ENCODE assay signal across 14 cellular contexts in genomic region chr1:21913258-21913657, GRCh38. TPM values are rescaled to one million over a fixed set of nuclear protein-coding genes. Genes with fewer than 3 reads are reported as not detected.
DNase-seq lines count a peak whose midpoint lies in the region; ATAC-seq, FAIRE-seq and TF ChIP-seq lines count a peak whose summit lies in the region.
"Had no signal": no experiment of that assay in that cellular context is flagged by ENCODE, and none has a peak within 500 bp of the region (broad histone marks: within the 10 kb centered on the region; RNA-seq: fewer than 3 reads in every experiment).

No MANE protein-coding gene starts in this region.

- intact Hi-C loops in heart right ventricle (cut with DNase I), result loop anchor here in 1 of 10 donors (5.0 kb wide), 1 partner anchor 44 kb away; no protein-coding TSS in a partner anchor
- intact Hi-C loops in left cardiac atrium (cut with DNase I), result no loop called here
- intact Hi-C loops in esophagus muscularis mucosa (cut with DNase I), result no loop called here
- intact Hi-C loops in vagina (cut with DNase I), result no loop called here
- intact Hi-C loops in naive thymus-derived CD4-positive, alpha-beta T cell (cut with micrococcal nuclease), result no loop called here

- no peak for TF ChIP-seq CTCF in heart right ventricle (IDR thresholded peaks at IDR 0.05)
- TF ChIP-seq CTCF in esophagus muscularis mucosa (IDR thresholded peaks at IDR 0.05), result no peak
- no peak for TF ChIP-seq CTCF in osteoblast (IDR thresholded peaks at IDR 0.05; ENCODE audit: extremely low read depth, low read depth, low read length)
- TF ChIP-seq CTCF in vagina (IDR thresholded peaks at IDR 0.05), result no peak

- H3K36me3 ChIP-seq in heart right ventricle (peaks cover 0 to 38% (median 7%) of the 10 kb centered on the region in 9 donors), esophagus muscularis mucosa (peaks cover 0 to 13% (median 7%) of the 10 kb centered on the region in 4 donors), osteoblast (ENCODE audit: insufficient read depth, low read length) (peaks cover 31% of the 10 kb centered on the region), vagina (no peaks in the 10 kb centered on the region)
- H3K36me3 ChIP-seq in naive thymus-derived CD4-positive, alpha-beta T cell (ENCODE audit: control insufficient read depth in 2 of 3, insufficient read depth in 3 of 3, low read length in 3 of 3), result no peaks in the 10 kb centered on the region

- H3K4me3 Mint-ChIP-seq in naive thymus-derived CD4-positive, alpha-beta T cell, result no peak overlapping the region

- H3K4me1 ChIP-seq in heart right ventricle (peaks cover 67 to 100% (median 100%) of the 10 kb centered on the region in 9 donors), esophagus muscularis mucosa (peaks cover 94 to 100% (median 99%) of the 10 kb centered on the region in 4 donors), osteoblast (ENCODE audit: insufficient read depth, low read length) (peaks cover 53% of the 10 kb centered on the region), vagina (peaks cover 90% of the 10 kb centered on the region)
- peaks cover 0 to 7% of the 10 kb centered on the region in 2 donors for H3K4me1 ChIP-seq in naive thymus-derived CD4-positive, alpha-beta T cell (ENCODE audit: control insufficient read depth in 2 of 2, insufficient read depth in 2 of 2, low read length in 2 of 2)

- DNase-seq in heart right ventricle, result no peak
- no peak for DNase-seq in left cardiac atrium
- DNase-seq in esophagus muscularis mucosa (ENCODE audit: extremely low spot score), result no peak
- peak; percentile 39 for DNase-seq in osteoblast (ENCODE audit: insufficient read length, low spot score, missing footprints)
- DNase-seq in vagina (ENCODE audit: extremely low spot score in 2 of 2), result no peak
- no peak for DNase-seq in GM12891 (ENCODE audit: insufficient read length, low spot score)
- no peak for DNase-seq in naive thymus-derived CD4-positive, alpha-beta T cell
- DNase-seq: activated gamma-delta T cell, GDM1, GOT3, NCI-H2171, SIG-M5 had no signal

- peak in 1 of 8 donors; percentile 7 for ATAC-seq in heart right ventricle
- no peak for ATAC-seq in left cardiac atrium
- ATAC-seq in HG02973 (IDR thresholded peaks at IDR 0.05; ENCODE audit: unreplicated experiment), result no peak
- no peak for ATAC-seq in naive thymus-derived CD4-positive, alpha-beta T cell

- peak; percentile 87 for TF ChIP-seq EP300 in esophagus muscularis mucosa (IDR thresholded peaks at IDR 0.05)

- peak overlapping the region in 2 of 9 donors; percentile 9 to 62 for H3K27ac Mint-ChIP-seq in naive thymus-derived CD4-positive, alpha-beta T cell

- peaks cover 73% of the 10 kb centered on the region for H3K79me2 ChIP-seq in osteoblast (ENCODE audit: insufficient read depth, low read length)

- H3K27me3 ChIP-seq in heart right ventricle, result no peaks in the 10 kb centered on the region
- no peaks in the 10 kb centered on the region for H3K27me3 ChIP-seq in esophagus muscularis mucosa
- no peaks in the 10 kb centered on the region for H3K27me3 ChIP-seq in osteoblast (ENCODE audit: insufficient read depth, low read length)
- no peaks in the 10 kb centered on the region for H3K27me3 ChIP-seq in vagina
- H3K27me3 ChIP-seq in naive thymus-derived CD4-positive, alpha-beta T cell (ENCODE audit: control insufficient read depth in 2 of 2, insufficient read depth in 2 of 2, low read length in 2 of 2), result no peaks in the 10 kb centered on the region

- H4K20me1 ChIP-seq in osteoblast (ENCODE audit: insufficient read depth, low read length), result peaks cover 30% of the 10 kb centered on the region

- H3K27ac ChIP-seq in heart right ventricle (peak overlapping the region; percentile 84 to 99 (median 92)), esophagus muscularis mucosa (replicated peaks in 1 of 4) (peak overlapping the region; percentile 93 to 99 (median 98)), osteoblast (ENCODE audit: low read depth, low read length) (peak overlapping the region; percentile 96), vagina (peak overlapping the region; percentile 82)
- no peak overlapping the region for H3K27ac ChIP-seq in naive thymus-derived CD4-positive, alpha-beta T cell (ENCODE audit: low read depth, low read length)

- CTCF ChIA-PET in naive thymus-derived CD4-positive, alpha-beta T cell (lab: Charles Lee), result no interaction called here

- no peak overlapping the region for H3K4me2 ChIP-seq in osteoblast (ENCODE audit: insufficient read depth, low read length)

- WGBS in heart right ventricle, 2 donors, result 32% methylated on average over 8 of the region's 8 CpGs
- 33% methylated on average over 1 of the region's 8 CpGs for WGBS in esophagus muscularis mucosa

- H3K36me3 Mint-ChIP-seq in naive thymus-derived CD4-positive, alpha-beta T cell, result no peaks in the 10 kb centered on the region

- no peak for FAIRE-seq in GM12891 (lab: Jason Lieb, UNC)

- no peaks in the 10 kb centered on the region for H3K27me3 Mint-ChIP-seq in naive thymus-derived CD4-positive, alpha-beta T cell
- H3K27me3 Mint-ChIP-seq: naive thymus-derived CD8-positive, alpha-beta T cell had no signal

- H3K4me3 ChIP-seq in heart right ventricle (no peak overlapping the region), esophagus muscularis mucosa (no peak overlapping the region), osteoblast (ENCODE audit: insufficient read depth, low read length) (no peak overlapping the region), vagina (no peak overlapping the region)
- no peak overlapping the region for H3K4me3 ChIP-seq in naive thymus-derived CD4-positive, alpha-beta T cell (ENCODE audit: low read length)

- TF ChIP-seq POLR2A in esophagus muscularis mucosa (IDR thresholded peaks at IDR 0.05; ENCODE audit: low read depth) (no peak), vagina (IDR thresholded peaks at IDR 0.05) (no peak), GM12891 (IDR thresholded peaks at IDR 0.05; ENCODE audit: low read depth, low read length) (no peak)

- peaks cover 7 to 20% (median 14%) of the 10 kb centered on the region in 7 donors for H3K4me1 Mint-ChIP-seq in naive thymus-derived CD4-positive, alpha-beta T cell

- H2AFZ ChIP-seq in osteoblast (ENCODE audit: low read length), result no peak overlapping the region

- no peaks in the 10 kb centered on the region for H3K9me3 Mint-ChIP-seq in naive thymus-derived CD4-positive, alpha-beta T cell
- H3K9me3 Mint-ChIP-seq: naive thymus-derived CD8-positive, alpha-beta T cell had no signal

- POLR2A ChIA-PET in naive thymus-derived CD4-positive, alpha-beta T cell (lab: Charles Lee), result no interaction called here

- H3K9me3 ChIP-seq in heart right ventricle, result no peaks in the 10 kb centered on the region
- no peaks in the 10 kb centered on the region for H3K9me3 ChIP-seq in esophagus muscularis mucosa
- no peaks in the 10 kb centered on the region for H3K9me3 ChIP-seq in osteoblast (ENCODE audit: low read depth, low read length)
- H3K9me3 ChIP-seq in vagina, result no peaks in the 10 kb centered on the region
- no peaks in the 10 kb centered on the region for H3K9me3 ChIP-seq in naive thymus-derived CD4-positive, alpha-beta T cell (ENCODE audit: control insufficient read depth in 2 of 3, low read length in 3 of 3)

TF ChIP-seq in GM12891, 5 proteins besides CTCF, POLR2A, EP300 and RAD21:
- TF ChIP-seq POU2F2 (IDR thresholded peaks at IDR 0.05; ENCODE audit: low read depth, low read length), result no peak
- no peak for TF ChIP-seq POLR2AphosphoS5 (IDR thresholded peaks at IDR 0.05; ENCODE audit: low read depth, low read length)

RNA-seq across cellular contexts. Expression of gene HSPG2, which starts 23.9 kb away (rescaled TPM):
- total RNA-seq in heart right ventricle (100 to 1,000 TPM; 249 to 508 (median 320) TPM), left cardiac atrium (100 to 1,000 TPM; 307 to 608 TPM), esophagus muscularis mucosa (1,000 to 10,000 TPM in 1 of 4 donors, 100 to 1,000 TPM in 3; 414 to 1,199 (median 595) TPM), osteoblast (220 and 265 TPM in 2 replicates), vagina (179 TPM)
- 100 to 1,000 TPM; 221 to 276 TPM for polyA plus RNA-seq in heart right ventricle
- polyA plus RNA-seq in GM12891 (2012; ENCODE audit: low read depth, missing spikeins), result 5.2 TPM
- total RNA-seq in naive thymus-derived CD4-positive, alpha-beta T cell, result 10 to 100 TPM in 3 of 5 experiments, 1 to 10 TPM in 2; 8.0 to 20.8 (median 10.0) TPM
- 1 to 10 TPM; 1.0 TPM for polyA plus RNA-seq in naive thymus-derived CD4-positive, alpha-beta T cell
